Comparison of ENCODE assay signal across 1 cellular context in genomic region chr12:109888179-109889020, GRCh38.
TF ChIP-seq lines count a peak whose summit lies in the region.

No MANE protein-coding gene starts in this region.

TF ChIP-seq in HEK293, 187 proteins besides CTCF, POLR2A, EP300 and RAD21 (continued from another document):
- TF ChIP-seq, protein P1, sequence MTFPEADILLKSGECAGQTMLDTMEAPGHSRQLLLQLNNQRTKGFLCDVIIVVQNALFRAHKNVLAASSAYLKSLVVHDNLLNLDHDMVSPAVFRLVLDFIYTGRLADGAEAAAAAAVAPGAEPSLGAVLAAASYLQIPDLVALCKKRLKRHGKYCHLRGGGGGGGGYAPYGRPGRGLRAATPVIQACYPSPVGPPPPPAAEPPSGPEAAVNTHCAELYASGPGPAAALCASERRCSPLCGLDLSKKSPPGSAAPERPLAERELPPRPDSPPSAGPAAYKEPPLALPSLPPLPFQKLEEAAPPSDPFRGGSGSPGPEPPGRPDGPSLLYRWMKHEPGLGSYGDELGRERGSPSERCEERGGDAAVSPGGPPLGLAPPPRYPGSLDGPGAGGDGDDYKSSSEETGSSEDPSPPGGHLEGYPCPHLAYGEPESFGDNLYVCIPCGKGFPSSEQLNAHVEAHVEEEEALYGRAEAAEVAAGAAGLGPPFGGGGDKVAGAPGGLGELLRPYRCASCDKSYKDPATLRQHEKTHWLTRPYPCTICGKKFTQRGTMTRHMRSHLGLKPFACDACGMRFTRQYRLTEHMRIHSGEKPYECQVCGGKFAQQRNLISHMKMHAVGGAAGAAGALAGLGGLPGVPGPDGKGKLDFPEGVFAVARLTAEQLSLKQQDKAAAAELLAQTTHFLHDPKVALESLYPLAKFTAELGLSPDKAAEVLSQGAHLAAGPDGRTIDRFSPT (tag by site-specific recombination; IDR thresholded peaks at IDR 0.05): no peak
- peak; percentile 23 for TF ChIP-seq ZNF335 (tag by site-specific recombination; conservative IDR thresholded peaks at IDR 0.05)
